1 cellular context compared by ENCODE assay signal in genomic region chr17:27265333-27265732, GRCh38.
TF ChIP-seq lines count a peak whose summit lies in the region.

No MANE protein-coding gene starts in this region.

TF ChIP-seq in HepG2, 621 proteins besides CTCF, POLR2A, EP300 and RAD21 (continued from another document):
- TF ChIP-seq RXRB (CRISPR knock-in tag; IDR thresholded peaks at IDR 0.05; ENCODE audit: borderline replicate concordance) (peak; percentile 47; the same call in 1 of the 2 replicates), SOX13 (IDR thresholded peaks at IDR 0.05) (peak; percentile 81), SOX13 (CRISPR knock-in tag; conservative IDR thresholded peaks at IDR 0.05 in 1 of 2, IDR thresholded peaks at IDR 0.05 in 1 of 2) (peak in 1 of 2 experiments; percentile 99; a peak in 2 of 4 replicates), ETV5 (CRISPR knock-in tag; IDR thresholded peaks at IDR 0.05; ENCODE audit: borderline replicate concordance) (peak; percentile 45; the same call in 1 of the 2 replicates), MLXIP (CRISPR knock-in tag; IDR thresholded peaks at IDR 0.05; ENCODE audit: borderline replicate concordance) (no peak), DNMT1 (CRISPR knock-in tag; IDR thresholded peaks at IDR 0.05) (no peak), ARID5B (CRISPR knock-in tag; IDR thresholded peaks at IDR 0.05) (peak; percentile 86), ZNF597 (CRISPR knock-in tag; IDR thresholded peaks at IDR 0.05) (no peak), ELF3 (CRISPR knock-in tag; IDR thresholded peaks at IDR 0.05) (peak; percentile 72), PHF5A (CRISPR knock-in tag; IDR thresholded peaks at IDR 0.05; ENCODE audit: low read depth, unreplicated experiment) (no peak), FOXJ3 (CRISPR knock-in tag; IDR thresholded peaks at IDR 0.05; ENCODE audit: borderline replicate concordance) (0 out of 2 replicates have a peak, but pooled peaks have one; percentile 21), ZNF326 (CRISPR knock-in tag; IDR thresholded peaks at IDR 0.05; ENCODE audit: borderline replicate concordance) (no peak), HNF1A (IDR thresholded peaks at IDR 0.05; ENCODE audit: low read depth) (no peak), HNF1A (CRISPR knock-in tag; IDR thresholded peaks at IDR 0.05; ENCODE audit: borderline replicate concordance) (peak; percentile 46; the same call in 1 of the 2 replicates), SAP130 (CRISPR knock-in tag; IDR thresholded peaks at IDR 0.05; ENCODE audit: low read depth) (peak; percentile 51), RCOR2 (CRISPR knock-in tag; IDR thresholded peaks at IDR 0.05) (0 out of 2 replicates have a peak, but pooled peaks have one; percentile 34), NFIB (CRISPR knock-in tag; IDR thresholded peaks at IDR 0.05; ENCODE audit: borderline replicate concordance) (no peak), FOSL1 (CRISPR knock-in tag; IDR thresholded peaks at IDR 0.05; ENCODE audit: borderline replicate concordance) (peak; percentile 70; the same call in 1 of the 2 replicates), ZNF274 (CRISPR knock-in tag; IDR thresholded peaks at IDR 0.05) (no peak), JUND (CRISPR knock-in tag; IDR thresholded peaks at IDR 0.05) (peak; percentile 57; the same call in 1 of the 2 replicates), RARA (CRISPR knock-in tag; IDR thresholded peaks at IDR 0.05) (0 out of 2 replicates have a peak, but pooled peaks have one; percentile 18), PRPF4 (IDR thresholded peaks at IDR 0.05; ENCODE audit: low read depth, low read length, poor library complexity, severe bottlenecking) (no peak), GATA4 (IDR thresholded peaks at IDR 0.05; ENCODE audit: borderline replicate concordance, low read depth) (peak; percentile 76; the same call in 1 of the 2 replicates), ZNF644 (CRISPR knock-in tag; IDR thresholded peaks at IDR 0.05; ENCODE audit: low read depth) (peak; percentile 53; the same call in 1 of the 2 replicates), CEBPB (IDR thresholded peaks at IDR 0.05; ENCODE audit: borderline replicate concordance, low read depth, low read length) (peak; percentile 72; the same call in 1 of the 2 replicates), GATAD2A (CRISPR knock-in tag; IDR thresholded peaks at IDR 0.05) (peak; percentile 86), PPARG (CRISPR knock-in tag; conservative IDR thresholded peaks at IDR 0.05) (0 out of 2 replicates have a peak, but pooled peaks have one; percentile 9), ZGPAT (CRISPR knock-in tag; IDR thresholded peaks at IDR 0.05) (peak; percentile 60)
